In genomic region chr14:101407328-101407727, GRCh38 we compare ENCODE assay signal across 19 cellular contexts.
DNase-seq lines count a peak whose midpoint lies in the region; TF ChIP-seq lines count a peak whose summit lies in the region.
"Had no signal": no experiment of that assay in that cellular context is flagged by ENCODE, and none has a peak within 500 bp of the region (broad histone marks: within the 10 kb centered on the region; RNA-seq: fewer than 3 reads in every experiment).

No MANE protein-coding gene starts in this region.

- H3K27ac Mint-ChIP-seq in mesothelial cell of epicardium: peak overlapping the region; percentile 15

- H3K9me3 Mint-ChIP-seq in mesothelial cell of epicardium: no peaks in the 10 kb centered on the region

- DNase-seq in cerebellum (ENCODE audit: low spot score) (peak; percentile 32), mesothelial cell of epicardium (ENCODE audit: low spot score in 2 of 2, unreplicated experiment in 2 of 2) (no peak), posterior cingulate gyrus (peak in 7 of 10 donors; percentile 19 to 93 (median 54)), uterus (no peak), GDM1 (lab: John Stamatoyannopoulos, UW) (no peak), NCI-H2081 treated with DMSO at 0.1 percent for 48 hours (lab: John Stamatoyannopoulos, UW) (no peak), OCI-LY7 (ENCODE audit: low spot score) (no peak)
- DNase-seq: BE2C, Caco-2, DMS 273 treated with DMSO at 0.1 percent for 48 hours, DND-41, GOT3, Kasumi-1, NCI-H1694 treated with DMSO at 0.1 percent for 48 hours, NCI-H446, NCI-H526, SHP77 treated with DMSO at 0.1 percent for 48 hours had no signal

- no TSS peak for BruUV-seq in OCI-LY7 (replicated peaks; lab: Mats Ljungman, UMichigan)

- no peaks in the 10 kb centered on the region for H3K9me3 ChIP-seq in uterus
- no peaks in the 10 kb centered on the region for H3K9me3 ChIP-seq in OCI-LY7 (ENCODE audit: low read length)
- H3K9me3 ChIP-seq: BE2C, Caco-2 had no signal

- H3K4me1 ChIP-seq in uterus (peaks cover 9 to 10% of the 10 kb centered on the region in 2 donors), OCI-LY7 (ENCODE audit: insufficient read depth, low read length, poor library complexity, severe bottlenecking) (peaks cover 29% of the 10 kb centered on the region)
- H3K4me1 ChIP-seq: BE2C had no signal

- no peaks in the 10 kb centered on the region for H3K27me3 ChIP-seq in uterus
- H3K27me3 ChIP-seq: BE2C had no signal

- H3K79me2 ChIP-seq in OCI-LY7 (ENCODE audit: insufficient read depth, low read depth, low read length): no peaks in the 10 kb centered on the region

- intact Hi-C loops in posterior cingulate gyrus (cut with DNase I) (no loop called here), uterus (cut with DNase I; ENCODE audit: low total_unique reads) (no loop called here), OCI-LY7 (cut with micrococcal nuclease; ENCODE audit: unreplicated experiment) (no loop called here)

- no peaks in the 10 kb centered on the region for H3K36me3 Mint-ChIP-seq in mesothelial cell of epicardium

- H3K4me1 Mint-ChIP-seq in mesothelial cell of epicardium: peaks cover 19% of the 10 kb centered on the region

- H3K27me3 Mint-ChIP-seq in mesothelial cell of epicardium (ENCODE audit: low read depth): no peaks in the 10 kb centered on the region

- TF ChIP-seq CTCF in mesothelial cell of epicardium (IDR thresholded peaks at IDR 0.05; ENCODE audit: unreplicated experiment) (no peak), uterus (IDR thresholded peaks at IDR 0.05) (no peak), OCI-LY7 (conservative IDR thresholded peaks at IDR 0.05; ENCODE audit: low read length) (no peak)

- H2AFZ ChIP-seq in OCI-LY7 (ENCODE audit: low read length): no peak overlapping the region

- H3K27ac ChIP-seq in uterus (peak overlapping the region; percentile 82 to 85), OCI-LY7 (ENCODE audit: low read depth, low read length, poor library complexity, severe bottlenecking) (no peak overlapping the region)
- H3K27ac ChIP-seq: RWPE1, SK-N-MC had no signal

- no peak overlapping the region for H3K4me3 Mint-ChIP-seq in mesothelial cell of epicardium

- no peaks in the 10 kb centered on the region for H4K20me1 ChIP-seq in OCI-LY7 (ENCODE audit: insufficient read depth, low read length)

- CTCF ChIA-PET in OCI-LY7 (lab: Charles Lee; ENCODE audit: unreplicated experiment): interaction anchor here (0.6 kb wide), 1 partner anchor 30 kb away, joined by 3 read pairs; no protein-coding TSS in a partner anchor

- H3K9me2 ChIP-seq in OCI-LY7 (ENCODE audit: insufficient read depth, low read length): no peaks in the 10 kb centered on the region

- no peak overlapping the region for H3K4me2 ChIP-seq in OCI-LY7 (ENCODE audit: low read length)

- POLR2A ChIA-PET in OCI-LY7 (lab: Charles Lee): no interaction called here

- H3K4me3 ChIP-seq in uterus: no peak overlapping the region
- H3K4me3 ChIP-seq in OCI-LY7 (ENCODE audit: low read depth, low read length, poor library complexity, severe bottlenecking): no peak overlapping the region
- H3K4me3 ChIP-seq: SK-N-MC had no signal

- TF ChIP-seq POLR2A in uterus (IDR thresholded peaks at IDR 0.05): no peak

- H3K36me3 ChIP-seq in uterus (no peaks in the 10 kb centered on the region), OCI-LY7 (ENCODE audit: insufficient read depth, low read length) (no peaks in the 10 kb centered on the region)
- H3K36me3 ChIP-seq: BE2C had no signal

Comparison
In these comparisons a context has a peak if more than half of its experiments do, and no peak if none do; other contexts are left out.
1. DNase-seq: peak in cerebellum (single experiment) and posterior cingulate gyrus (7 of 10); none in mesothelial cell of epicardium (0 of 2), uterus (0 of 2), GDM1 (single experiment), NCI-H2081 treated with DMSO at 0.1 percent for 48 hours (single experiment) and OCI-LY7 (single experiment).